8 cellular contexts compared by ENCODE assay signal in genomic region chr19:40612831-40613668, GRCh38. TPM values are rescaled to one million over a fixed set of nuclear protein-coding genes. Genes with fewer than 3 reads are reported as not detected.
A peak's percentile ranks its signal among the peaks of the same experiment; 100 is the strongest.
DNase-seq lines count a peak whose midpoint lies in the region; ATAC-seq and TF ChIP-seq lines count a peak whose summit lies in the region.

No MANE protein-coding gene starts in this region.

- H3K27me3 ChIP-seq in esophagus squamous epithelium (no peaks in the 10 kb centered on the region), vagina (no peaks in the 10 kb centered on the region)

- peaks cover 31% of the 10 kb centered on the region for H3K4me1 Mint-ChIP-seq in Calu3 (ENCODE audit: low read depth, unreplicated experiment)
- peaks cover 44% of the 10 kb centered on the region for H3K4me1 Mint-ChIP-seq in activated CD8-positive, alpha-beta memory T cell treated with anti-CD3 and anti-CD28 coated beads, Interleukin-2, amount 10 ng/mL, durations not matched to agents 7 days and 5 days

- intact Hi-C loops in Calu3 (cut with micrococcal nuclease; ENCODE audit: unreplicated experiment) (no loop called here), esophagus squamous epithelium (cut with DNase I) (no loop called here), posterior vena cava (cut with DNase I) (no loop called here), vagina (cut with DNase I) (no loop called here)

- CTCF ChIA-PET in Calu3 (lab: Charles Lee) = no interaction called here
- CTCF ChIA-PET in activated CD8-positive, alpha-beta memory T cell treated with anti-CD3 and anti-CD28 coated beads, Interleukin-2, amount 10 ng/mL, durations not matched to agents 7 days and 5 days (lab: Charles Lee) = interaction anchor here (0.9 to 4.6 kb wide), 7 partner anchors 11 to 148 kb away, joined by 3 to 65 read pairs (median 4); partner anchors contain the start of genes BLVRB and LTBP4

- H3K4me3 Mint-ChIP-seq in Calu3 (ENCODE audit: low read depth, unreplicated experiment) = peak overlapping the region; percentile 58
- H3K4me3 Mint-ChIP-seq in activated CD8-positive, alpha-beta memory T cell treated with anti-CD3 and anti-CD28 coated beads, Interleukin-2, amount 10 ng/mL, durations not matched to agents 7 days and 5 days = peak overlapping the region; percentile 91

- BruUV-seq in Calu3 (replicated peaks; lab: Mats Ljungman, UMichigan) = no TSS peak

- H3K9me3 ChIP-seq in esophagus squamous epithelium = no peaks in the 10 kb centered on the region
- H3K9me3 ChIP-seq in vagina = no peaks in the 10 kb centered on the region

- TF ChIP-seq CTCF in Calu3 (IDR thresholded peaks at IDR 0.05; ENCODE audit: unreplicated experiment) = no peak
- TF ChIP-seq CTCF in esophagus squamous epithelium (IDR thresholded peaks at IDR 0.05) = no peak
- no peak for TF ChIP-seq CTCF in vagina (IDR thresholded peaks at IDR 0.05)

- peak; percentile 8 for ATAC-seq in activated CD8-positive, alpha-beta memory T cell treated with anti-CD3 and anti-CD28 coated beads, Interleukin-2, amount 10 ng/mL, durations not matched to agents 7 days and 5 days
- ATAC-seq in HG03175 (IDR thresholded peaks at IDR 0.05; ENCODE audit: unreplicated experiment) = no peak

- H3K27ac ChIP-seq in esophagus squamous epithelium = peak overlapping the region; percentile 90 to 95 (median 94)
- H3K27ac ChIP-seq in vagina = peak overlapping the region; percentile 84

- peaks cover 32 to 92% (median 34%) of the 10 kb centered on the region in 3 donors for H3K4me1 ChIP-seq in esophagus squamous epithelium
- peaks cover 66% of the 10 kb centered on the region for H3K4me1 ChIP-seq in vagina

- H3K9me3 Mint-ChIP-seq in Calu3 (ENCODE audit: low read depth, unreplicated experiment) = no peaks in the 10 kb centered on the region
- no peaks in the 10 kb centered on the region for H3K9me3 Mint-ChIP-seq in activated CD8-positive, alpha-beta memory T cell treated with anti-CD3 and anti-CD28 coated beads, Interleukin-2, amount 10 ng/mL, durations not matched to agents 7 days and 5 days (ENCODE audit: low read depth)

- WGBS in esophagus squamous epithelium, 2 donors = 23 to 42% methylated on average over 6 to 15 of the region's 49 CpGs

- TF ChIP-seq POLR2A in esophagus squamous epithelium (IDR thresholded peaks at IDR 0.05) = no peak
- TF ChIP-seq POLR2A in vagina (IDR thresholded peaks at IDR 0.05) = no peak

- H3K36me3 Mint-ChIP-seq in Calu3 (ENCODE audit: insufficient read depth, unreplicated experiment) = peaks cover 44% of the 10 kb centered on the region
- H3K36me3 Mint-ChIP-seq in activated CD8-positive, alpha-beta memory T cell treated with anti-CD3 and anti-CD28 coated beads, Interleukin-2, amount 10 ng/mL, durations not matched to agents 7 days and 5 days = peaks cover 8% of the 10 kb centered on the region

- H3K27ac Mint-ChIP-seq in Calu3 (ENCODE audit: unreplicated experiment) = no peak overlapping the region
- peak overlapping the region; percentile 96 for H3K27ac Mint-ChIP-seq in activated CD8-positive, alpha-beta memory T cell treated with anti-CD3 and anti-CD28 coated beads, Interleukin-2, amount 10 ng/mL, durations not matched to agents 7 days and 5 days

- H3K4me3 ChIP-seq in esophagus squamous epithelium = peak overlapping the region; percentile 57 to 76 (median 71)
- peak overlapping the region; percentile 53 to 62 for H3K4me3 ChIP-seq in vagina

- peaks cover 0 to 28% (median 0%) of the 10 kb centered on the region in 3 donors for H3K36me3 ChIP-seq in esophagus squamous epithelium
- H3K36me3 ChIP-seq in vagina = no peaks in the 10 kb centered on the region

- H3K27me3 Mint-ChIP-seq in Calu3 (ENCODE audit: unreplicated experiment) = peaks cover 34% of the 10 kb centered on the region
- H3K27me3 Mint-ChIP-seq in activated CD8-positive, alpha-beta memory T cell treated with anti-CD3 and anti-CD28 coated beads, Interleukin-2, amount 10 ng/mL, durations not matched to agents 7 days and 5 days = no peaks in the 10 kb centered on the region

- DNase-seq in Calu3 = no peak
- peak; percentile 77 for DNase-seq in NCI-H1105 (lab: John Stamatoyannopoulos, UW)
- DNase-seq in activated CD8-positive, alpha-beta memory T cell treated with anti-CD3 and anti-CD28 coated beads, Interleukin-2, amount 10 ng/mL, durations not matched to agents 7 days and 5 days = peak; percentile 88
- peak; percentile 25 for DNase-seq in esophagus squamous epithelium (lab: John Stamatoyannopoulos, UW)
- peak; percentile 92 for DNase-seq in posterior vena cava (ENCODE audit: low spot score)
- DNase-seq in vagina (ENCODE audit: extremely low spot score in 2 of 2) = no peak
- no peak for DNase-seq in cerebellar cortex (ENCODE audit: low spot score)

RNA-seq across cellular contexts. Expression of gene LTBP4, which starts 11.9 kb away (rescaled TPM):
- total RNA-seq in Calu3 (2022) = 14.1 and 20.3 TPM in 2 replicates
- total RNA-seq in activated CD8-positive, alpha-beta memory T cell treated with anti-CD3 and anti-CD28 coated beads, Interleukin-2, amount 10 ng/mL, durations not matched to agents 7 days and 5 days = 10 to 100 TPM; 42.8 to 75.9 TPM
- 100 to 1,000 TPM in 1 of 4 donors, 10 to 100 TPM in 3; 43.5 to 249 (median 65.5) TPM for total RNA-seq in esophagus squamous epithelium
- 100 to 1,000 TPM; 200 to 265 TPM for total RNA-seq in posterior vena cava
- 983 TPM for total RNA-seq in vagina

RNA-seq across cellular contexts. Expression of gene SHKBP1, which starts 36.4 kb away (rescaled TPM):
- total RNA-seq in Calu3 (2022) (117 TPM in 2 replicates), esophagus squamous epithelium (10 to 100 TPM; 42.3 to 77.9 (median 49.8) TPM), posterior vena cava (10 to 100 TPM; 43.8 to 45.3 TPM), vagina (51.6 TPM)
- total RNA-seq in activated CD8-positive, alpha-beta memory T cell treated with anti-CD3 and anti-CD28 coated beads, Interleukin-2, amount 10 ng/mL, durations not matched to agents 7 days and 5 days = 100 to 1,000 TPM; 135 to 153 TPM

Comparison
In these comparisons a context has a peak if more than half of its experiments do, and no peak if none do; other contexts are left out.
1. DNase-seq: peak in NCI-H1105 (single experiment), activated CD8-positive, alpha-beta memory T cell treated with anti-CD3 and anti-CD28 coated beads, Interleukin-2, amount 10 ng/mL, durations not matched to agents 7 days and 5 days (single experiment), esophagus squamous epithelium (single experiment) and posterior vena cava (single experiment); none in Calu3 (single experiment), vagina (0 of 2) and cerebellar cortex (single experiment).